In genomic region chr1:177355575-177355974, GRCh38 we compare ENCODE assay signal across 9 cellular contexts.
DNase-seq lines count a peak whose midpoint lies in the region; ATAC-seq, FAIRE-seq and TF ChIP-seq lines count a peak whose summit lies in the region.
"Had no signal": no experiment of that assay in that cellular context is flagged by ENCODE, and none has a peak within 500 bp of the region (broad histone marks: within the 10 kb centered on the region; RNA-seq: fewer than 3 reads in every experiment).

No MANE protein-coding gene starts in this region.

- no peak overlapping the region for H3K27ac ChIP-seq in breast epithelium
- no peak overlapping the region for H3K27ac ChIP-seq in OCI-LY7 (ENCODE audit: low read depth, low read length, poor library complexity, severe bottlenecking)

- CTCF ChIA-PET in MCF 10A (lab: Yijun Ruan, JAX), result interaction anchor here (0.6 to 5.9 kb wide), 26 partner anchors 9 to 1738 kb away, joined by 3 to 101 read pairs (median 4); partner anchors contain the start of gene ASTN1
- CTCF ChIA-PET in OCI-LY7 (lab: Charles Lee; ENCODE audit: unreplicated experiment), result no interaction called here

- TF ChIP-seq CTCF in MCF 10A (IDR thresholded peaks at IDR 0.05; ENCODE audit: unreplicated experiment) (peak; percentile 55), breast epithelium (IDR thresholded peaks at IDR 0.05) (no peak), OCI-LY7 (conservative IDR thresholded peaks at IDR 0.05; ENCODE audit: low read length) (peak; percentile 71), omental fat pad (IDR thresholded peaks at IDR 0.05) (no peak)

- H3K4me3 Mint-ChIP-seq in MCF 10A (ENCODE audit: unreplicated experiment), result no peak overlapping the region

- H3K9me3 ChIP-seq in breast epithelium (no peaks in the 10 kb centered on the region), OCI-LY7 (ENCODE audit: low read length) (no peaks in the 10 kb centered on the region)

- no peak overlapping the region for H3K4me2 ChIP-seq in OCI-LY7 (ENCODE audit: low read length)

- POLR2A ChIA-PET in MCF 10A (lab: Yijun Ruan, JAX), result no interaction called here
- POLR2A ChIA-PET in OCI-LY7 (lab: Charles Lee), result no interaction called here

- ATAC-seq in left ventricle myocardium superior (peak; percentile 53), GM21737 (IDR thresholded peaks at IDR 0.05; ENCODE audit: unreplicated experiment) (no peak), omental fat pad (ENCODE audit: low FRiP score) (no peak)

- H3K4me3 ChIP-seq in breast epithelium (no peak overlapping the region), OCI-LY7 (ENCODE audit: low read depth, low read length, poor library complexity, severe bottlenecking) (no peak overlapping the region)

- no peak for TF ChIP-seq POLR2A in breast epithelium (IDR thresholded peaks at IDR 0.05)

- H3K36me3 ChIP-seq in breast epithelium (no peaks in the 10 kb centered on the region), OCI-LY7 (ENCODE audit: insufficient read depth, low read length) (no peaks in the 10 kb centered on the region)

- BruUV-seq in MCF 10A (replicated peaks; lab: Mats Ljungman, UMichigan) (no TSS peak), OCI-LY7 (replicated peaks; lab: Mats Ljungman, UMichigan) (no TSS peak)

- H3K4me1 Mint-ChIP-seq in MCF 10A (ENCODE audit: insufficient read depth, unreplicated experiment), result no peaks in the 10 kb centered on the region

- no peaks in the 10 kb centered on the region for H3K9me2 ChIP-seq in OCI-LY7 (ENCODE audit: insufficient read depth, low read length)

- peak; percentile 70 for DNase-seq in MCF 10A (ENCODE audit: unreplicated experiment)
- no peak for DNase-seq in breast epithelium (ENCODE audit: low spot score in 2 of 2)
- peak; percentile 11 for DNase-seq in OCI-LY7 (ENCODE audit: low spot score)
- no peak for DNase-seq in left ventricle myocardium superior
- DNase-seq in urothelium cell line (ENCODE audit: low spot score), result peak; percentile 18
- no peak for DNase-seq in foreskin melanocyte
- no peak for DNase-seq in omental fat pad (ENCODE audit: low spot score)

- no peaks in the 10 kb centered on the region for H3K4me1 ChIP-seq in breast epithelium
- H3K4me1 ChIP-seq in OCI-LY7 (ENCODE audit: insufficient read depth, low read length, poor library complexity, severe bottlenecking), result no peaks in the 10 kb centered on the region

- no peaks in the 10 kb centered on the region for H3K79me2 ChIP-seq in OCI-LY7 (ENCODE audit: insufficient read depth, low read depth, low read length)

- H3K9me3 Mint-ChIP-seq in MCF 10A (ENCODE audit: unreplicated experiment), result no peaks in the 10 kb centered on the region

- no peak overlapping the region for H3K27ac Mint-ChIP-seq in MCF 10A (ENCODE audit: low read depth, unreplicated experiment)

- intact Hi-C loops in MCF 10A (cut with micrococcal nuclease), result loop anchor here (1.0 to 10.0 kb wide), 5 partner anchors 99 to 591 kb away; no protein-coding TSS in a partner anchor
- intact Hi-C loops in breast epithelium (cut with DNase I; ENCODE audit: low total_unique reads), result no loop called here
- intact Hi-C loops in OCI-LY7 (cut with micrococcal nuclease; ENCODE audit: unreplicated experiment), result loop anchor here (5.0 kb wide), 1 partner anchor 458 kb away; no protein-coding TSS in a partner anchor
- intact Hi-C loops in left ventricle myocardium superior (cut with micrococcal nuclease), result loop anchor here (10.0 kb wide), 1 partner anchor 101 kb away; no protein-coding TSS in a partner anchor

- H3K27me3 Mint-ChIP-seq in MCF 10A (ENCODE audit: insufficient read depth, unreplicated experiment), result peaks cover 22% of the 10 kb centered on the region

- H3K36me3 Mint-ChIP-seq in MCF 10A (ENCODE audit: insufficient read depth, unreplicated experiment), result no peaks in the 10 kb centered on the region

- H2AFZ ChIP-seq in OCI-LY7 (ENCODE audit: low read length), result no peak overlapping the region

- H3K27me3 ChIP-seq in breast epithelium, result no peaks in the 10 kb centered on the region

- no peak for FAIRE-seq in urothelium cell line (lab: Jason Lieb, UNC)
- FAIRE-seq: G401.6 had no signal

- no peaks in the 10 kb centered on the region for H4K20me1 ChIP-seq in OCI-LY7 (ENCODE audit: insufficient read depth, low read length)

Comparison
In these comparisons a context has a peak if more than half of its experiments do, and no peak if none do; other contexts are left out.
1. DNase-seq: peak in MCF 10A (single experiment), OCI-LY7 (single experiment) and urothelium cell line (single experiment); none in breast epithelium (0 of 2), left ventricle myocardium superior (single experiment), foreskin melanocyte (single experiment) and omental fat pad (single experiment).
2. CTCF ChIP-seq: peak in MCF 10A (single experiment) and OCI-LY7 (single experiment); none in breast epithelium (0 of 3) and omental fat pad (0 of 3).